1 cellular context compared by ENCODE assay signal in genomic region chr1:1013105-1013921, GRCh38.
TF ChIP-seq lines count a peak whose summit lies in the region.

Gene ISG15 (plus strand): TSS chr1:1013497. CDS start chr1:1013574, 77 bp downstream.

TF ChIP-seq in HepG2, 621 proteins besides CTCF, POLR2A, EP300 and RAD21 (continued from another document):
- no peak for TF ChIP-seq LRRFIP1 (CRISPR knock-in tag; conservative IDR thresholded peaks at IDR 0.05)
- TF ChIP-seq PCBP2 (optimal IDR thresholded peaks at IDR 0.05; ENCODE audit: low read depth, low read length, poor library complexity, severe bottlenecking): no peak
- peak; percentile 24 for TF ChIP-seq ZNF770 (CRISPR knock-in tag; IDR thresholded peaks at IDR 0.05)
